ENCODE assay signal across 21 cellular contexts in the genomic region with DNA sequence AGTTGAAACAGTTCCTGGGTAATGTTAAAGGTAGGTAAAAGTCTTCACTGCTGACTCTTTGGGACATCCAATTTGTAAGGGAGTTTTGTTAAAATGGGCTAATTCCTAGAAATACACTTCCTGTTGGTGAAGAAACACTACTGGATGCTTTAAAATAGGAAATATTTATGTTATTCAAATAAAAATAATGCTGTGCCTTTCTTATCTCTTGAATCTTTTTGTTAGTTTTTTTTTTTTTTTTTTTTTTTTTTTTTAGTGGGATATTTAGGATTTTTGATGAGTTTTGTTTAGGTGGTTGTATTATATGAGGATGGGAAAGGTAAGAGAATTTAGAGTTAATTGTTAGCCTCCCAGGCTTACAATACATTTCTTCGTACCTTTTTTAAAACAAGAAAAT.
"Had no signal": no experiment of that assay in that cellular context is flagged by ENCODE, and none has a peak within 500 bp of the region (broad histone marks: within the 10 kb centered on the region; RNA-seq: fewer than 3 reads in every experiment).

No MANE protein-coding gene starts in this region.

- H3K4me3 ChIP-seq: esophagus muscularis mucosa, left ventricle myocardium inferior, tibial nerve had no signal

- H3K9me3 ChIP-seq: esophagus muscularis mucosa, left ventricle myocardium inferior, tibial nerve had no signal

- H3K4me3 Mint-ChIP-seq: activated naive CD4-positive, alpha-beta T cell treated with anti-CD3 and anti-CD28 coated beads for 36 hours; activated naive CD8-positive, alpha-beta T cell treated with anti-CD3 and anti-CD28 coated beads, Interleukin-2, amount 50 U/mL, for 24 hours; activated T-helper 17 cell treated with anti-CD3 and anti-CD28 coated beads, Interleukin-2, amount 50 U/mL, for 72 hours; natural killer cell treated with Interleukin-12 subunit alpha and Interleukin-12 subunit beta and Interleukin-15 and Interleukin-18, amount 100 ng/mL, for 72 hours had no signal

- H3K36me3 ChIP-seq: esophagus muscularis mucosa, left ventricle myocardium inferior, tibial nerve had no signal

- H3K27ac Mint-ChIP-seq: activated naive CD4-positive, alpha-beta T cell treated with anti-CD3 and anti-CD28 coated beads for 36 hours; activated naive CD8-positive, alpha-beta T cell treated with anti-CD3 and anti-CD28 coated beads, Interleukin-2, amount 50 U/mL, for 24 hours; activated T-helper 17 cell treated with anti-CD3 and anti-CD28 coated beads, Interleukin-2, amount 50 U/mL, for 72 hours; natural killer cell treated with Interleukin-12 subunit alpha and Interleukin-12 subunit beta and Interleukin-15 and Interleukin-18, amount 100 ng/mL, for 72 hours had no signal

- H3K27ac ChIP-seq: esophagus muscularis mucosa, left ventricle myocardium inferior, tibial nerve had no signal

- H3K36me3 Mint-ChIP-seq: natural killer cell treated with Interleukin-12 subunit alpha and Interleukin-12 subunit beta and Interleukin-15 and Interleukin-18, amount 100 ng/mL, for 72 hours had no signal

- DNase-seq: activated CD4-positive, alpha-beta T cell treated with anti-CD3 and anti-CD28 coated beads for 1 hour; activated CD4-positive, alpha-beta T cell treated with anti-CD3 and anti-CD28 coated beads, Interleukin-2, amount 50 U/mL, for 4 hours; activated naive CD4-positive, alpha-beta T cell treated with anti-CD3 and anti-CD28 coated beads for 36 hours; activated naive CD8-positive, alpha-beta T cell treated with anti-CD3 and anti-CD28 coated beads, Interleukin-2, amount 50 U/mL, for 24 hours; activated T-cell treated with anti-CD3 and anti-CD28 coated beads for 4 hours; aorta; hippocampal formation; left ventricle myocardium inferior; mesendoderm; nucleus accumbens; posterior cingulate gyrus; retina; stimulated activated CD4-positive, alpha-beta T cell treated with anti-CD3 and anti-CD28 coated beads, Interleukin-2, amount 100 ng/mL, for 48 hours; stimulated activated naive CD4-positive, alpha-beta T cell; substantia nigra; T-helper 9 cell had no signal

- H3K9me3 Mint-ChIP-seq: activated naive CD4-positive, alpha-beta T cell treated with anti-CD3 and anti-CD28 coated beads for 36 hours; activated naive CD8-positive, alpha-beta T cell treated with anti-CD3 and anti-CD28 coated beads, Interleukin-2, amount 50 U/mL, for 24 hours; activated T-helper 17 cell treated with anti-CD3 and anti-CD28 coated beads, Interleukin-2, amount 50 U/mL, for 72 hours; natural killer cell treated with Interleukin-12 subunit alpha and Interleukin-12 subunit beta and Interleukin-15 and Interleukin-18, amount 100 ng/mL, for 72 hours had no signal

- FAIRE-seq: bronchial epithelial cell had no signal

- H3K27me3 ChIP-seq: esophagus muscularis mucosa, tibial nerve had no signal
